In the genomic region with DNA sequence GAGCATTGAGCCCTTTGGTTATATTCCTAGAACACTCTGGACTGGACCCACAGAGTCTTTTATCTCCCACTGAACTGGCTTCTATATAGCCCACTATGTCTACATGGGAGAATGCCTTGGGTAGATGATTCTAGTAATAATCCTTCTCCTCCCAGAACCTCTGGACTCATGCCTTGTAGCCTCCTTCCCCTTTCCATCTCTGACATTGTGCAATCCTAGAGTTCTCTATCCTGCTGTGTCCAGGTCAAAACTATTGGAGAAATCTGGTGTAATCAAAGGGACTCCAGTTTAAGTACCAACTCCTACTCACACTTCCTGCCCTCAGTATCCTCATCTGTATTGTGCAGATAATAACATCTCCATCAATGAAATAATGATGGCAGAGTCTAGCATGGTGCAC, we compare ENCODE assay signal across 26 cellular contexts. TPM values are rescaled to one million over a fixed set of nuclear protein-coding genes. Genes with fewer than 3 reads are reported as not detected.
"Had no signal": no experiment of that assay in that cellular context is flagged by ENCODE, and none has a peak within 500 bp of the region (broad histone marks: within the 10 kb centered on the region; RNA-seq: fewer than 3 reads in every experiment).

No MANE protein-coding gene starts in this region.

- H3K36me3 Mint-ChIP-seq: natural killer cell treated with Interleukin-12 subunit alpha and Interleukin-12 subunit beta and Interleukin-15 and Interleukin-18, amount 100 ng/mL, for 72 hours had no signal

- H3K4me2 ChIP-seq: smooth muscle cell had no signal

- H3K9me3 Mint-ChIP-seq: natural killer cell treated with Interleukin-12 subunit alpha and Interleukin-12 subunit beta and Interleukin-15 and Interleukin-18, amount 100 ng/mL, for 72 hours; neural crest cell; stimulated activated naive CD8-positive, alpha-beta T cell treated with anti-CD3 and anti-CD28 coated beads, Interleukin-15, amount 100 ng/mL, for 72 hours had no signal

- H3K27ac Mint-ChIP-seq: natural killer cell treated with Interleukin-12 subunit alpha and Interleukin-12 subunit beta and Interleukin-15 and Interleukin-18, amount 100 ng/mL, for 72 hours; progenitor cell of endocrine pancreas; stimulated activated naive CD8-positive, alpha-beta T cell treated with anti-CD3 and anti-CD28 coated beads, Interleukin-15, amount 100 ng/mL, for 72 hours had no signal

- H3K27me3 ChIP-seq: esophagus squamous epithelium, pancreas, transverse colon had no signal

- H3K27ac ChIP-seq: coronary artery, esophagus squamous epithelium, lower lobe of right lung, neutrophil, pancreas, suprapubic skin, transverse colon had no signal

- FAIRE-seq: keratinocyte, pancreas had no signal

- H3K4me3 Mint-ChIP-seq: natural killer cell treated with Interleukin-12 subunit alpha and Interleukin-12 subunit beta and Interleukin-15 and Interleukin-18, amount 100 ng/mL, for 72 hours; neural crest cell; stimulated activated naive CD8-positive, alpha-beta T cell treated with anti-CD3 and anti-CD28 coated beads, Interleukin-15, amount 100 ng/mL, for 72 hours had no signal

- DNase-seq: dermis blood vessel endothelial cell; effector memory CD4-positive, alpha-beta T cell; erythroblast; esophagus squamous epithelium; foreskin melanocyte; hypothalamus; left ventricle myocardium superior; lower lobe of right lung; pancreas; stimulated activated CD4-positive, alpha-beta T cell treated with anti-CD3 and anti-CD28 coated beads, Interleukin-12 subunit alpha, Interleukin-12 subunit beta, amount 100 ng/mL, for 4 hours; stimulated activated CD4-positive, alpha-beta T cell treated with anti-CD3 and anti-CD28 coated beads, Interleukin-1b, Interleukin-23, amount 100 ng/mL, for 48 hours; stimulated activated CD4-positive, alpha-beta T cell treated with anti-CD3 and anti-CD28 coated beads, Interleukin-4, amount 100 ng/mL, for 1 hour; stimulated activated CD8-positive, alpha-beta memory T cell treated with anti-CD3 and anti-CD28 coated beads, Interleukin-4, amount 100 ng/mL, for 48 hours; stimulated activated naive CD4-positive, alpha-beta T cell; stimulated activated naive CD8-positive, alpha-beta T cell treated with anti-CD3 and anti-CD28 coated beads, Interleukin-15, amount 100 ng/mL, for 72 hours; transverse colon had no signal

- H3K9me3 ChIP-seq: esophagus squamous epithelium, lower lobe of right lung, neutrophil, pancreas, suprapubic skin, transverse colon had no signal

- H3K4me1 Mint-ChIP-seq: stimulated activated naive CD8-positive, alpha-beta T cell treated with anti-CD3 and anti-CD28 coated beads, Interleukin-15, amount 100 ng/mL, for 72 hours had no signal

- H3K4me1 ChIP-seq: pancreas, transverse colon had no signal

- ATAC-seq: left ventricle myocardium superior; pancreas; sciatic nerve; stimulated activated naive CD8-positive, alpha-beta T cell treated with anti-CD3 and anti-CD28 coated beads, Interleukin-15, amount 100 ng/mL, for 72 hours had no signal

- H3K36me3 ChIP-seq: esophagus squamous epithelium, lower lobe of right lung, neutrophil, pancreas, suprapubic skin, transverse colon had no signal

- H3K4me3 ChIP-seq: coronary artery, esophagus squamous epithelium, lower lobe of right lung, pancreas, smooth muscle cell, suprapubic skin, transverse colon had no signal

RNA-seq across cellular contexts. Expression of gene RCVRN, which starts 9.1 kb away (rescaled TPM):
- total RNA-seq: chondrocyte; dermis blood vessel endothelial cell; esophagus squamous epithelium; lower lobe of right lung; natural killer cell treated with Interleukin-12 subunit alpha and Interleukin-12 subunit beta and Interleukin-15 and Interleukin-18, amount 100 ng/mL, for 72 hours; pancreas; progenitor cell of endocrine pancreas; transverse colon had no signal
- polyA plus RNA-seq: keratinocyte had no signal
